10 cellular contexts compared by ENCODE assay signal in the genomic region with DNA sequence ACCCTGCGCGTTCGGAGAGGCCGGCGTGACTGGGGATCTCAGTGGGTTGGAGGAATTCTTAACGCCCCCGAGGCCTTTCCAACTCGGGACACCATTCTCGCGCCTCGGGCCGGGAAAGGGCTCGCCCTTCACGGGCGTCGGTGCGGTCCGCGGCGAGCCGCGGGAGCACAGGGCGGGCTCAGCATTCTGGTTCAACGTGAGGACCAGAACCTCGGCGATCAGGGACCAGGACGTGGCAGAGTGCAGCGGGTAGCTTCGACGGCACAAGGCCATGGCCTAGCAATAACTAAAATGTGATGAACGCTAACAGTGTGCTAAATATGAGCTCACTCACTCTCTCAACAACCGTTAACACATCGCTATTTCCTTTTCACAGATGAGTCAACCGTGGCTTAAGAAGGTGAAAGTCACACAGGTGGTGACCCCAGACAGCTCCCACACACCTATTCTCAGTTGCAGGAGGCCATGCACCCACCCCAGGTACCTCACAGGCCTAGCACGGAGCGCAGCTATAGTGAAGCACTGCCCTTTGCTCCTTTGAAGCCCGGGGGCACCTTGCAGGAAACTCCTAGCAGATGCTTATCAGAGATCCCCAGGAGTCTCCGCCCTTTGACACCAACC. TPM values are rescaled to one million over a fixed set of nuclear protein-coding genes. Genes with fewer than 3 reads are reported as not detected.
DNase-seq lines count a peak whose midpoint lies in the region; ATAC-seq, FAIRE-seq and TF ChIP-seq lines count a peak whose summit lies in the region.
"Had no signal": no experiment of that assay in that cellular context is flagged by ENCODE, and none has a peak within 500 bp of the region (broad histone marks: within the 10 kb centered on the region; RNA-seq: fewer than 3 reads in every experiment).

No MANE protein-coding gene starts in this region.

- no peaks in the 10 kb centered on the region for H3K9me3 ChIP-seq in stomach
- H3K9me3 ChIP-seq: esophagus squamous epithelium had no signal

- H3K4me1 Mint-ChIP-seq in stimulated activated naive B cell treated with anti-CD40 and anti-IgM and Interleukin-4, amounts not matched to agents 10 μg/mL and 1 μg/mL and 100 μg/mL, for 72 hours = peaks cover 7 to 19% of the 10 kb centered on the region in 2 donors

- ATAC-seq in GM18867 (IDR thresholded peaks at IDR 0.05; ENCODE audit: unreplicated experiment) = peak; percentile 80
- peak; percentile 48 for ATAC-seq in HG03066 (IDR thresholded peaks at IDR 0.05; ENCODE audit: low read depth, unreplicated experiment)
- ATAC-seq in stimulated activated naive B cell treated with anti-CD40 and anti-IgM and Interleukin-4, amounts not matched to agents 10 μg/mL and 1 μg/mL and 100 μg/mL, for 72 hours (replicated peaks) = no peak

- no peak for TF ChIP-seq CTCF in fibroblast of the aortic adventitia (IDR thresholded peaks at IDR 0.05; ENCODE audit: insufficient read depth, low read length)
- no peak for TF ChIP-seq CTCF in stomach (IDR thresholded peaks at IDR 0.05)

- no peak overlapping the region for H3K27ac ChIP-seq in stomach
- H3K27ac ChIP-seq: esophagus squamous epithelium had no signal

- H3K4me1 ChIP-seq in stomach = peaks cover 33 to 63% (median 50%) of the 10 kb centered on the region in 4 donors

- no peaks in the 10 kb centered on the region for H3K36me3 ChIP-seq in stomach
- H3K36me3 ChIP-seq: esophagus squamous epithelium had no signal

- no peaks in the 10 kb centered on the region for H3K9me3 Mint-ChIP-seq in stimulated activated naive B cell treated with anti-CD40 and anti-IgM and Interleukin-4, amounts not matched to agents 10 μg/mL and 1 μg/mL and 100 μg/mL, for 72 hours
- H3K9me3 Mint-ChIP-seq: activated naive CD4-positive, alpha-beta T cell treated with anti-CD3 and anti-CD28 coated beads, Interleukin-2, amount 50 U/mL, for 24 hours had no signal

- intact Hi-C loops in stomach (cut with DNase I; ENCODE audit: low total_unique reads) = no loop called here

- 13 to 28% (median 15%) methylated on average over 22 to 38 of the region's 38 CpGs for WGBS in stomach, 5 donors

- TF ChIP-seq EP300 in stomach (IDR thresholded peaks at IDR 0.05) = no peak

- H3K4me3 ChIP-seq in fibroblast of the aortic adventitia (ENCODE audit: low read depth, low read length) (peak overlapping the region; percentile 22), stomach (peak overlapping the region in 1 of 4 donors; percentile 6)

- no peak for DNase-seq in fibroblast of the aortic adventitia (ENCODE audit: low read depth)
- DNase-seq in stimulated activated naive B cell treated with anti-CD40 and anti-IgM and Interleukin-4, amounts not matched to agents 10 μg/mL and 1 μg/mL and 100 μg/mL, for 72 hours = no peak
- DNase-seq in stomach = no peak
- DNase-seq in H54 (ENCODE audit: insufficient read length, low spot score) = no peak
- no peak for DNase-seq in stimulated activated CD4-positive, alpha-beta T cell treated with anti-CD3 and anti-CD28 coated beads, Interleukin-2, amount 100 ng/mL, for 24 hours
- DNase-seq: esophagus squamous epithelium, NCI-H2081 treated with DMSO at 0.1 percent for 48 hours had no signal

- no peak for FAIRE-seq in H54 (lab: Jason Lieb, UNC)

- H3K27me3 ChIP-seq in stomach = peaks cover 72 to 100% (median 96%) of the 10 kb centered on the region in 3 donors

- TF ChIP-seq POLR2A in stomach (IDR thresholded peaks at IDR 0.05) = no peak
- no peak for TF ChIP-seq POLR2A in H54 (IDR thresholded peaks at IDR 0.05; ENCODE audit: low read depth, low read length)

- H3K27ac Mint-ChIP-seq in stimulated activated naive B cell treated with anti-CD40 and anti-IgM and Interleukin-4, amounts not matched to agents 10 μg/mL and 1 μg/mL and 100 μg/mL, for 72 hours = peak overlapping the region; percentile 82
- H3K27ac Mint-ChIP-seq: activated naive CD4-positive, alpha-beta T cell treated with anti-CD3 and anti-CD28 coated beads, Interleukin-2, amount 50 U/mL, for 24 hours had no signal

- peak overlapping the region; percentile 17 to 47 for H3K4me3 Mint-ChIP-seq in stimulated activated naive B cell treated with anti-CD40 and anti-IgM and Interleukin-4, amounts not matched to agents 10 μg/mL and 1 μg/mL and 100 μg/mL, for 72 hours
- H3K4me3 Mint-ChIP-seq: activated naive CD4-positive, alpha-beta T cell treated with anti-CD3 and anti-CD28 coated beads, Interleukin-2, amount 50 U/mL, for 24 hours had no signal

- peaks cover 71 to 89% of the 10 kb centered on the region in 2 donors for H3K27me3 Mint-ChIP-seq in stimulated activated naive B cell treated with anti-CD40 and anti-IgM and Interleukin-4, amounts not matched to agents 10 μg/mL and 1 μg/mL and 100 μg/mL, for 72 hours

- no peaks in the 10 kb centered on the region for H3K36me3 Mint-ChIP-seq in stimulated activated naive B cell treated with anti-CD40 and anti-IgM and Interleukin-4, amounts not matched to agents 10 μg/mL and 1 μg/mL and 100 μg/mL, for 72 hours
- H3K36me3 Mint-ChIP-seq: activated naive CD4-positive, alpha-beta T cell treated with anti-CD3 and anti-CD28 coated beads, Interleukin-2, amount 50 U/mL, for 24 hours had no signal

RNA-seq across cellular contexts. Expression of gene EMX2, which starts 4.5 kb away (rescaled TPM):
- 0.18 and 1.1 TPM in 2 replicates for total RNA-seq in fibroblast of the aortic adventitia (ENCODE audit: low replicate concordance)
- total RNA-seq in stomach = not detected
- polyA plus RNA-seq in stomach = under 1 TPM in 1 of 3 donors, not detected in 2; 0.18 TPM

Comparison
In these comparisons a context has a peak if more than half of its experiments do, and no peak if none do; other contexts are left out.
1. ATAC-seq: peak in GM18867 (single experiment) and HG03066 (single experiment); none in stimulated activated naive B cell treated with anti-CD40 and anti-IgM and Interleukin-4, amounts not matched to agents 10 μg/mL and 1 μg/mL and 100 μg/mL, for 72 hours (0 of 2).